ENCODE assay signal across 1 cellular context in the genomic region with DNA sequence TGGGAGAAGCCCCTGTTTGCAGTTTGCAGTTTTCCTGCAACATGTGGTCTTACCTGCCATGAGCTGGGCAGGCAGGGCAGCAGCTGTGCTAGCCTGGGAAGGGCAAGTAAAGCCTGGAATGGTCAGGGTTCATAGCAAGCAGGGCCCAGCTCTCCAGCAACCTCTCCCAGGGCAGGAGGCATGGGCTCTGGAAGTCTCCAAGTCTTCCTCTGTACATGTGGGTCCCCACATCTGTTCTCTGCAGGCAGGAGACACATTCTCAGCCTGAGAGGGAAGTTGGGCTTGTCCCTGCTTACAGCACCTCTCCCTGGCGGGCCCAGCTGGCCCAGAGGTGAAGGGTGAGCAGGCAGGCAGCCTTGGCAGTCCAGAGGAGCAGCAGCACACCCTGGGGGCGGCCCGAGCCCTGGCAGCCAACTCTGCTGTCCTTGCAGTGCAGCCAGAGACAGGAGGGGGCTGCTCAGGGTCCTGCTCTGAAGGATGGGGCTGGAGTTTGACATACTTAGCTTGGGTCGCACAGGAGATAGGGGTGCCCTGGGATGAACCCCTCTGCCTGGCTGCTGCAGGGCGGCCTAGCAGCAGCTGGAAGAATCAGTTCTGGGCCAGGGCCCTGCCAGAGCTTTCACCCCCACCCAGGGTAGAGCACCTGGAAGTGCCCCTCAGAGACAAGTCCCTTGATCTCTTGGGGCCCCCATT.
A peak's percentile ranks its signal among the peaks of the same experiment; 100 is the strongest.
TF ChIP-seq lines count a peak whose summit lies in the region.

No MANE protein-coding gene starts in this region.

TF ChIP-seq in HepG2, 621 proteins besides CTCF, POLR2A, EP300 and RAD21 (continued from another document and continues in another):
- TF ChIP-seq EHMT2 (IDR thresholded peaks at IDR 0.05; ENCODE audit: borderline replicate concordance, low read depth, low read length) (no peak), NPAS2 (CRISPR knock-in tag; IDR thresholded peaks at IDR 0.05; ENCODE audit: borderline replicate concordance) (no peak), ZMYM2 (CRISPR knock-in tag; IDR thresholded peaks at IDR 0.05) (no peak; the same call in 1 of the 2 replicates), ZNF777 (CRISPR knock-in tag; IDR thresholded peaks at IDR 0.05) (no peak), MXI1 (IDR thresholded peaks at IDR 0.05; ENCODE audit: borderline replicate concordance, low read depth, low read length) (0 out of 3 replicates have a peak, but pooled peaks have one; percentile 42), ZNF75D (CRISPR knock-in tag; IDR thresholded peaks at IDR 0.05; ENCODE audit: borderline replicate concordance) (no peak), ZBTB21 (CRISPR knock-in tag; IDR thresholded peaks at IDR 0.05) (no peak), KLF12 (CRISPR knock-in tag; IDR thresholded peaks at IDR 0.05; ENCODE audit: borderline replicate concordance) (no peak), ZNF160 (CRISPR knock-in tag; IDR thresholded peaks at IDR 0.05) (0 out of 2 replicates have a peak, but pooled peaks have one; percentile 69), ZNF232 (CRISPR knock-in tag; IDR thresholded peaks at IDR 0.05; ENCODE audit: borderline replicate concordance) (no peak), SAFB2 (CRISPR knock-in tag; IDR thresholded peaks at IDR 0.05; ENCODE audit: borderline replicate concordance, low read depth) (no peak), SRSF1 (optimal IDR thresholded peaks at IDR 0.05; ENCODE audit: low read depth, low read length) (no peak), AKAP8 (CRISPR knock-in tag; IDR thresholded peaks at IDR 0.05) (no peak; the same call in 1 of the 2 replicates), TEAD3 (CRISPR knock-in tag; optimal IDR thresholded peaks at IDR 0.05; ENCODE audit: borderline replicate concordance) (peak; percentile 87), MAFG (CRISPR knock-in tag; IDR thresholded peaks at IDR 0.05) (no peak), ZNF30 (CRISPR knock-in tag; IDR thresholded peaks at IDR 0.05) (no peak), SAP130 (CRISPR knock-in tag; IDR thresholded peaks at IDR 0.05; ENCODE audit: low read depth) (peak; percentile 60; the same call in 1 of the 2 replicates), ZNF253 (CRISPR knock-in tag; IDR thresholded peaks at IDR 0.05; ENCODE audit: borderline replicate concordance) (0 out of 2 replicates have a peak, but pooled peaks have one; percentile 15), PHB2 (IDR thresholded peaks at IDR 0.05; ENCODE audit: partially characterized antibody) (no peak), NFIC (IDR thresholded peaks at IDR 0.05; ENCODE audit: low read length) (no peak), ZFP37 (CRISPR knock-in tag; IDR thresholded peaks at IDR 0.05; ENCODE audit: borderline replicate concordance) (no peak), ZNF556 (CRISPR knock-in tag; IDR thresholded peaks at IDR 0.05; ENCODE audit: borderline replicate concordance) (peak; percentile 47; the same call in 1 of the 2 replicates), ERF (CRISPR knock-in tag; IDR thresholded peaks at IDR 0.05) (peak; percentile 89; the same call in 1 of the 2 replicates), ZFYVE20 (CRISPR knock-in tag; IDR thresholded peaks at IDR 0.05; ENCODE audit: borderline replicate concordance, low read depth) (no peak), ZSCAN9 (CRISPR knock-in tag; IDR thresholded peaks at IDR 0.05; ENCODE audit: borderline replicate concordance) (peak; percentile 92), ZNF20 (CRISPR knock-in tag; IDR thresholded peaks at IDR 0.05) (no peak), POLR2AphosphoS5 (IDR thresholded peaks at IDR 0.05; ENCODE audit: low read depth, low read length) (no peak), RBM22 (optimal IDR thresholded peaks at IDR 0.05; ENCODE audit: low read length) (no peak), POLR2AphosphoS2 (IDR thresholded peaks at IDR 0.05; ENCODE audit: low read depth, low read length) (no peak), SNRNP70 (IDR thresholded peaks at IDR 0.05; ENCODE audit: low read depth, low read length) (no peak)
- TF ChIP-seq, protein P1, sequence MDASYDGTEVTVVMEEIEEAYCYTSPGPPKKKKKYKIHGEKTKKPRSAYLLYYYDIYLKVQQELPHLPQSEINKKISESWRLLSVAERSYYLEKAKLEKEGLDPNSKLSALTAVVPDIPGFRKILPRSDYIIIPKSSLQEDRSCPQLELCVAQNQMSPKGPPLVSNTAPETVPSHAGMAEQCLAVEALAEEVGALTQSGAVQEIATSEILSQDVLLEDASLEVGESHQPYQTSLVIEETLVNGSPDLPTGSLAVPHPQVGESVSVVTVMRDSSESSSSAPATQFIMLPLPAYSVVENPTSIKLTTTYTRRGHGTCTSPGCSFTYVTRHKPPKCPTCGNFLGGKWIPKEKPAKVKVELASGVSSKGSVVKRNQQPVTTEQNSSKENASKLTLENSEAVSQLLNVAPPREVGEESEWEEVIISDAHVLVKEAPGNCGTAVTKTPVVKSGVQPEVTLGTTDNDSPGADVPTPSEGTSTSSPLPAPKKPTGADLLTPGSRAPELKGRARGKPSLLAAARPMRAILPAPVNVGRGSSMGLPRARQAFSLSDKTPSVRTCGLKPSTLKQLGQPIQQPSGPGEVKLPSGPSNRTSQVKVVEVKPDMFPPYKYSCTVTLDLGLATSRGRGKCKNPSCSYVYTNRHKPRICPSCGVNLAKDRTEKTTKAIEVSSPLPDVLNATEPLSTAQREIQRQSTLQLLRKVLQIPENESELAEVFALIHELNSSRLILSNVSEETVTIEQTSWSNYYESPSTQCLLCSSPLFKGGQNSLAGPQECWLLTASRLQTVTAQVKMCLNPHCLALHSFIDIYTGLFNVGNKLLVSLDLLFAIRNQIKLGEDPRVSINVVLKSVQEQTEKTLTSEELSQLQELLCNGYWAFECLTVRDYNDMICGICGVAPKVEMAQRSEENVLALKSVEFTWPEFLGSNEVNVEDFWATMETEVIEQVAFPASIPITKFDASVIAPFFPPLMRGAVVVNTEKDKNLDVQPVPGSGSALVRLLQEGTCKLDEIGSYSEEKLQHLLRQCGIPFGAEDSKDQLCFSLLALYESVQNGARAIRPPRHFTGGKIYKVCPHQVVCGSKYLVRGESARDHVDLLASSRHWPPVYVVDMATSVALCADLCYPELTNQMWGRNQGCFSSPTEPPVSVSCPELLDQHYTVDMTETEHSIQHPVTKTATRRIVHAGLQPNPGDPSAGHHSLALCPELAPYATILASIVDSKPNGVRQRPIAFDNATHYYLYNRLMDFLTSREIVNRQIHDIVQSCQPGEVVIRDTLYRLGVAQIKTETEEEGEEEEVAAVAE (CRISPR knock-in tag; IDR thresholded peaks at IDR 0.05; ENCODE audit: borderline replicate concordance) = 0 out of 2 replicates have a peak, but pooled peaks have one; percentile 59
- TF ChIP-seq, protein P2, sequence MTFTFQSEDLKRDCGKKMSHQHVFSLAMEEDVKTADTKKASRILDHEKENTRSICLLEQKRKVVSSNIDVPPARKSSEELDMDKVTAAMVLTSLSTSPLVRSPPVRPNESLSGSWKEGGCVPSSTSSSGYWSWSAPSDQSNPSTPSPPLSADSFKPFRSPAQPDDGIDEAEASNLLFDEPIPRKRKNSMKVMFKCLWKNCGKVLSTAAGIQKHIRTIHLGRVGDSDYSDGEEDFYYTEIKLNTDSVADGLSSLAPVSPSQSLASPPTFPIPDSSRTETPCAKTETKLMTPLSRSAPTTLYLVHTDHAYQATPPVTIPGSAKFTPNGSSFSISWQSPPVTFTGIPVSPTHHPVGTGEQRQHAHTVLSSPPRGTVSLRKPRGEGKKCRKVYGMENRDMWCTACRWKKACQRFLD (CRISPR knock-in tag; IDR thresholded peaks at IDR 0.05; ENCODE audit: borderline replicate concordance) = peak; percentile 58; the same call in 1 of the 2 replicates
- TF ChIP-seq, protein P3, sequence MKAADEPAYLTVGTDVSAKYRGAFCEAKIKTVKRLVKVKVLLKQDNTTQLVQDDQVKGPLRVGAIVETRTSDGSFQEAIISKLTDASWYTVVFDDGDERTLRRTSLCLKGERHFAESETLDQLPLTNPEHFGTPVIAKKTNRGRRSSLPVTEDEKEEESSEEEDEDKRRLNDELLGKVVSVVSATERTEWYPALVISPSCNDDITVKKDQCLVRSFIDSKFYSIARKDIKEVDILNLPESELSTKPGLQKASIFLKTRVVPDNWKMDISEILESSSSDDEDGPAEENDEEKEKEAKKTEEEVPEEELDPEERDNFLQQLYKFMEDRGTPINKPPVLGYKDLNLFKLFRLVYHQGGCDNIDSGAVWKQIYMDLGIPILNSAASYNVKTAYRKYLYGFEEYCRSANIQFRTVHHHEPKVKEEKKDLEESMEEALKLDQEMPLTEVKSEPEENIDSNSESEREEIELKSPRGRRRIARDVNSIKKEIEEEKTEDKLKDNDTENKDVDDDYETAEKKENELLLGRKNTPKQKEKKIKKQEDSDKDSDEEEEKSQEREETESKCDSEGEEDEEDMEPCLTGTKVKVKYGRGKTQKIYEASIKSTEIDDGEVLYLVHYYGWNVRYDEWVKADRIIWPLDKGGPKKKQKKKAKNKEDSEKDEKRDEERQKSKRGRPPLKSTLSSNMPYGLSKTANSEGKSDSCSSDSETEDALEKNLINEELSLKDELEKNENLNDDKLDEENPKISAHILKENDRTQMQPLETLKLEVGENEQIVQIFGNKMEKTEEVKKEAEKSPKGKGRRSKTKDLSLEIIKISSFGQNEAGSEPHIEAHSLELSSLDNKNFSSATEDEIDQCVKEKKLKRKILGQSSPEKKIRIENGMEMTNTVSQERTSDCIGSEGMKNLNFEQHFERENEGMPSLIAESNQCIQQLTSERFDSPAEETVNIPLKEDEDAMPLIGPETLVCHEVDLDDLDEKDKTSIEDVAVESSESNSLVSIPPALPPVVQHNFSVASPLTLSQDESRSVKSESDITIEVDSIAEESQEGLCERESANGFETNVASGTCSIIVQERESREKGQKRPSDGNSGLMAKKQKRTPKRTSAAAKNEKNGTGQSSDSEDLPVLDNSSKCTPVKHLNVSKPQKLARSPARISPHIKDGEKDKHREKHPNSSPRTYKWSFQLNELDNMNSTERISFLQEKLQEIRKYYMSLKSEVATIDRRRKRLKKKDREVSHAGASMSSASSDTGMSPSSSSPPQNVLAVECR (CRISPR knock-in tag; IDR thresholded peaks at IDR 0.05; ENCODE audit: borderline replicate concordance) = peak; percentile 71; the same call in 1 of the 2 replicates
- TF ChIP-seq, protein P4, sequence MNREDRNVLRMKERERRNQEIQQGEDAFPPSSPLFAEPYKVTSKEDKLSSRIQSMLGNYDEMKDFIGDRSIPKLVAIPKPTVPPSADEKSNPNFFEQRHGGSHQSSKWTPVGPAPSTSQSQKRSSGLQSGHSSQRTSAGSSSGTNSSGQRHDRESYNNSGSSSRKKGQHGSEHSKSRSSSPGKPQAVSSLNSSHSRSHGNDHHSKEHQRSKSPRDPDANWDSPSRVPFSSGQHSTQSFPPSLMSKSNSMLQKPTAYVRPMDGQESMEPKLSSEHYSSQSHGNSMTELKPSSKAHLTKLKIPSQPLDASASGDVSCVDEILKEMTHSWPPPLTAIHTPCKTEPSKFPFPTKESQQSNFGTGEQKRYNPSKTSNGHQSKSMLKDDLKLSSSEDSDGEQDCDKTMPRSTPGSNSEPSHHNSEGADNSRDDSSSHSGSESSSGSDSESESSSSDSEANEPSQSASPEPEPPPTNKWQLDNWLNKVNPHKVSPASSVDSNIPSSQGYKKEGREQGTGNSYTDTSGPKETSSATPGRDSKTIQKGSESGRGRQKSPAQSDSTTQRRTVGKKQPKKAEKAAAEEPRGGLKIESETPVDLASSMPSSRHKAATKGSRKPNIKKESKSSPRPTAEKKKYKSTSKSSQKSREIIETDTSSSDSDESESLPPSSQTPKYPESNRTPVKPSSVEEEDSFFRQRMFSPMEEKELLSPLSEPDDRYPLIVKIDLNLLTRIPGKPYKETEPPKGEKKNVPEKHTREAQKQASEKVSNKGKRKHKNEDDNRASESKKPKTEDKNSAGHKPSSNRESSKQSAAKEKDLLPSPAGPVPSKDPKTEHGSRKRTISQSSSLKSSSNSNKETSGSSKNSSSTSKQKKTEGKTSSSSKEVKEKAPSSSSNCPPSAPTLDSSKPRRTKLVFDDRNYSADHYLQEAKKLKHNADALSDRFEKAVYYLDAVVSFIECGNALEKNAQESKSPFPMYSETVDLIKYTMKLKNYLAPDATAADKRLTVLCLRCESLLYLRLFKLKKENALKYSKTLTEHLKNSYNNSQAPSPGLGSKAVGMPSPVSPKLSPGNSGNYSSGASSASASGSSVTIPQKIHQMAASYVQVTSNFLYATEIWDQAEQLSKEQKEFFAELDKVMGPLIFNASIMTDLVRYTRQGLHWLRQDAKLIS (CRISPR knock-in tag; IDR thresholded peaks at IDR 0.05) = 0 out of 2 replicates have a peak, but pooled peaks have one; percentile 63
- TF ChIP-seq, protein P5, sequence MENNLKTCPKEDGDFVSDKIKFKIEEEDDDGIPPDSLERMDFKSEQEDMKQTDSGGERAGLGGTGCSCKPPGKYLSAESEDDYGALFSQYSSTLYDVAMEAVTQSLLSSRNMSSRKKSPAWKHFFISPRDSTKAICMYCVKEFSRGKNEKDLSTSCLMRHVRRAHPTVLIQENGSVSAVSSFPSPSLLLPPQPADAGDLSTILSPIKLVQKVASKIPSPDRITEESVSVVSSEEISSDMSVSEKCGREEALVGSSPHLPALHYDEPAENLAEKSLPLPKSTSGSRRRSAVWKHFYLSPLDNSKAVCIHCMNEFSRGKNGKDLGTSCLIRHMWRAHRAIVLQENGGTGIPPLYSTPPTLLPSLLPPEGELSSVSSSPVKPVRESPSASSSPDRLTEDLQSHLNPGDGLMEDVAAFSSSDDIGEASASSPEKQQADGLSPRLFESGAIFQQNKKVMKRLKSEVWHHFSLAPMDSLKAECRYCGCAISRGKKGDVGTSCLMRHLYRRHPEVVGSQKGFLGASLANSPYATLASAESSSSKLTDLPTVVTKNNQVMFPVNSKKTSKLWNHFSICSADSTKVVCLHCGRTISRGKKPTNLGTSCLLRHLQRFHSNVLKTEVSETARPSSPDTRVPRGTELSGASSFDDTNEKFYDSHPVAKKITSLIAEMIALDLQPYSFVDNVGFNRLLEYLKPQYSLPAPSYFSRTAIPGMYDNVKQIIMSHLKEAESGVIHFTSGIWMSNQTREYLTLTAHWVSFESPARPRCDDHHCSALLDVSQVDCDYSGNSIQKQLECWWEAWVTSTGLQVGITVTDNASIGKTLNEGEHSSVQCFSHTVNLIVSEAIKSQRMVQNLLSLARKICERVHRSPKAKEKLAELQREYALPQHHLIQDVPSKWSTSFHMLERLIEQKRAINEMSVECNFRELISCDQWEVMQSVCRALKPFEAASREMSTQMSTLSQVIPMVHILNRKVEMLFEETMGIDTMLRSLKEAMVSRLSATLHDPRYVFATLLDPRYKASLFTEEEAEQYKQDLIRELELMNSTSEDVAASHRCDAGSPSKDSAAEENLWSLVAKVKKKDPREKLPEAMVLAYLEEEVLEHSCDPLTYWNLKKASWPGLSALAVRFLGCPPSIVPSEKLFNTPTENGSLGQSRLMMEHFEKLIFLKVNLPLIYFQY (CRISPR knock-in tag; IDR thresholded peaks at IDR 0.05; ENCODE audit: borderline replicate concordance) = peak; percentile 99
- TF ChIP-seq, protein P6, sequence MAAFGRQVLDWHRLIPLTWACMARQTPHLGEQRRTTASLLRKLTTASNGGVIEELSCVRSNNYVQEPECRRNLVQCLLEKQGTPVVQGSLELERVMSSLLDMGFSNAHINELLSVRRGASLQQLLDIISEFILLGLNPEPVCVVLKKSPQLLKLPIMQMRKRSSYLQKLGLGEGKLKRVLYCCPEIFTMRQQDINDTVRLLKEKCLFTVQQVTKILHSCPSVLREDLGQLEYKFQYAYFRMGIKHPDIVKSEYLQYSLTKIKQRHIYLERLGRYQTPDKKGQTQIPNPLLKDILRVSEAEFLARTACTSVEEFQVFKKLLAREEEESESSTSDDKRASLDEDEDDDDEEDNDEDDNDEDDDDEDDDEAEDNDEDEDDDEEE (CRISPR knock-in tag; IDR thresholded peaks at IDR 0.05) = no peak
